In the genomic region with DNA sequence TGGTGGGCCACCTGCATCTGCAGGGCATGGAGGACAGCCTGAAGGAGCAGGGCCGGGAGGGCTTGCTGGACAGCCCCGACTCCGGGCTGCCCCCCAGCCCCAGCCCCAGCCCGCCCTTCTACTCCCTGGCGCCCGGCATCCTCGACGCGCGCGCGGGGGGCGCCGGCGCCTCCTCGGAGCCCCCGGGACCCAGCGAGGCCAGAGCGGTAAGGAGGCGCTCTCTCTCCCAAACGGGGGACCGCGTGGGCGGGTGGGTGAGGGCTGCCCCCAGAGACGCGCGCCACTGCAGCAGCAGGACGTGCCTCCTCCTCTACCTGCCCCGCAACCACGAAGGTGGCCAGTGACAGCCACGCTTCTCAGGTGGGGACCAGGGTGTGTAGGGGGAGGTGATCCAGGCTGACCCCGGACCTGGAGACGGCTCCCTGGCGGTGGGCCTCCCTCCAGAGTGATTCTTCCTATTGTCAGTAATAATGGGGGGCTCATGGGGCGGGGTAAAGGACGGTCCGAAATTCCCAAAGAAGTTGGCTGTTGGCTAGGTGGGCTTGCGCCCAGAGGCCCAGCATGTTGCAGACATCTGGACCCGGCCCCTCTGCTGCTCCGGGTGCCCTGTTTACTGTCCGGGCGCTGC, we compare ENCODE assay signal across 12 cellular contexts. TPM values are rescaled to one million over a fixed set of nuclear protein-coding genes. Genes with fewer than 3 reads are reported as not detected.
DNase-seq lines count a peak whose midpoint lies in the region; ATAC-seq, FAIRE-seq and TF ChIP-seq lines count a peak whose summit lies in the region.
"Had no signal": no experiment of that assay in that cellular context is flagged by ENCODE, and none has a peak within 500 bp of the region (broad histone marks: within the 10 kb centered on the region; RNA-seq: fewer than 3 reads in every experiment).

No MANE protein-coding gene starts in this region.

- H3K9me3 ChIP-seq in breast epithelium, result no peaks in the 10 kb centered on the region
- no peaks in the 10 kb centered on the region for H3K9me3 ChIP-seq in H1 (ENCODE audit: insufficient read depth in 2 of 2, low read depth in 1 of 2, low read length in 1 of 2)
- no peaks in the 10 kb centered on the region for H3K9me3 ChIP-seq in muscle layer of duodenum (ENCODE audit: control insufficient read depth in 1 of 2, low read length in 2 of 2)
- no peaks in the 10 kb centered on the region for H3K9me3 ChIP-seq in transverse colon

- no peak for TF ChIP-seq CTCF in breast epithelium (IDR thresholded peaks at IDR 0.05)
- no peak for TF ChIP-seq CTCF in MCF 10A (IDR thresholded peaks at IDR 0.05; ENCODE audit: unreplicated experiment)
- TF ChIP-seq CTCF in H1 (IDR thresholded peaks at IDR 0.05; ENCODE audit: control extremely low read depth in 1 of 3, insufficient read depth in 1 of 3, low read depth in 1 of 3, low read length in 3 of 3), result no peak
- TF ChIP-seq CTCF in transverse colon (IDR thresholded peaks at IDR 0.05), result no peak
- TF ChIP-seq CTCF in D721Med (IDR thresholded peaks at IDR 0.05; ENCODE audit: insufficient read depth, missing control alignments), result no peak

- H2BK20ac ChIP-seq in H1 (ENCODE audit: low read length), result no peak overlapping the region

- H2BK120ac ChIP-seq in H1 (replicated peaks; ENCODE audit: low read depth, low read length), result no peak overlapping the region

- peaks cover 0 to 7% of the 10 kb centered on the region in 2 donors for H3K27me3 ChIP-seq in breast epithelium
- peaks cover 3 to 36% (median 23%) of the 10 kb centered on the region in 4 experiments; a peak in 6 of 7 replicates for H3K27me3 ChIP-seq in H1 (replicated peaks in 1 of 4; ENCODE audit: control insufficient read depth in 3 of 4, extremely low read depth in 1 of 4, insufficient read depth in 3 of 4, low read length in 3 of 4)
- no peaks in the 10 kb centered on the region for H3K27me3 ChIP-seq in muscle layer of duodenum (ENCODE audit: low read depth, low read length)
- H3K27me3 ChIP-seq in transverse colon, result peaks cover 20% of the 10 kb centered on the region

- H3K36me3 ChIP-seq in breast epithelium (no peaks in the 10 kb centered on the region), H1 (ENCODE audit: control insufficient read depth in 2 of 4, insufficient read depth in 4 of 4, low read length in 3 of 4) (no peaks in the 10 kb centered on the region), muscle layer of duodenum (ENCODE audit: control insufficient read depth in 1 of 2, insufficient read depth in 2 of 2, low read length in 2 of 2) (no peaks in the 10 kb centered on the region), transverse colon (no peaks in the 10 kb centered on the region)

- FAIRE-seq in H1 (lab: Jason Lieb, UNC) (no peak), D721Med (lab: Jason Lieb, UNC) (no peak)

- H3K79me2 ChIP-seq in H1 (ENCODE audit: control insufficient read depth in 1 of 2, insufficient read depth in 2 of 2, low read length in 2 of 2), result no peaks in the 10 kb centered on the region

- H3K27ac ChIP-seq in breast epithelium (peak overlapping the region in 1 of 2 donors; percentile 39), H1 (ENCODE audit: low read depth, low read length) (no peak overlapping the region), muscle layer of duodenum (ENCODE audit: low read length) (peak overlapping the region; percentile 23), transverse colon (peak overlapping the region; percentile 77 to 87 (median 82))
- H3K27ac ChIP-seq: KMS-11 had no signal

- TF ChIP-seq RAD21 in H1 (IDR thresholded peaks at IDR 0.05 in 1 of 2, conservative IDR thresholded peaks at IDR 0.05 in 1 of 2; ENCODE audit: low read depth in 2 of 2, low read length in 2 of 2), result no peak

- no peak for ATAC-seq in HG02973 (IDR thresholded peaks at IDR 0.05; ENCODE audit: unreplicated experiment)

- H3K14ac ChIP-seq in H1 (ENCODE audit: insufficient read length), result no peak overlapping the region

- no peak overlapping the region for H2BK5ac ChIP-seq in H1 (ENCODE audit: low read depth, low read length)

- H3K4me2 ChIP-seq in H1 (ENCODE audit: insufficient read depth in 1 of 2, low read depth in 2 of 2, low read length in 2 of 2), result peak overlapping the region; percentile 78 to 97
- H3K4me2 ChIP-seq: KMS-11 had no signal

- H3K9me3 Mint-ChIP-seq in MCF 10A (ENCODE audit: unreplicated experiment), result no peaks in the 10 kb centered on the region
- no peaks in the 10 kb centered on the region for H3K9me3 Mint-ChIP-seq in activated CD4-positive, alpha-beta memory T cell treated with anti-CD3 and anti-CD28 coated beads, Interleukin-2, amount 10 ng/mL, durations not matched to agents 7 days and 5 days

- no peak overlapping the region for H2BK15ac ChIP-seq in H1 (ENCODE audit: low read length)

- no peaks in the 10 kb centered on the region for H3K36me3 Mint-ChIP-seq in MCF 10A (ENCODE audit: insufficient read depth, unreplicated experiment)
- H3K36me3 Mint-ChIP-seq in activated CD4-positive, alpha-beta memory T cell treated with anti-CD3 and anti-CD28 coated beads, Interleukin-2, amount 10 ng/mL, durations not matched to agents 7 days and 5 days (ENCODE audit: low read depth), result no peaks in the 10 kb centered on the region

- H3K4ac ChIP-seq in H1 (replicated peaks; ENCODE audit: insufficient read length, low read depth, low read length), result no peak overlapping the region

- TF ChIP-seq EP300 in H1 (IDR thresholded peaks at IDR 0.05; ENCODE audit: borderline replicate concordance in 1 of 2, low read depth in 2 of 2, low read length in 2 of 2) (no peak), transverse colon (IDR thresholded peaks at IDR 0.05; ENCODE audit: low read depth) (no peak)

- 20% methylated on average over 20 of the region's 42 CpGs; no CpG with 5 or more reads in 1 of the 2 experiments for WGBS in H1 (ENCODE audit: extremely low coverage in 1 of 2, insufficient coverage in 1 of 2, insufficient read length in 1 of 2, insufficient replicate concordance in 2 of 2, low coverage in 1 of 2, low lambda C conversion rate in 2 of 2, missing lambda C conversion rate in 1 of 2), 2 experiments
- 7 to 20% methylated on average over 1 to 13 of the region's 42 CpGs for WGBS in transverse colon (ENCODE audit: low coverage in 1 of 2), 2 donors

- H3K18ac ChIP-seq in H1 (ENCODE audit: extremely low read depth, low read length), result peak overlapping the region; percentile 60; the same call in 1 of the 2 replicates

- H3K27ac Mint-ChIP-seq in MCF 10A (ENCODE audit: low read depth, unreplicated experiment), result no peak overlapping the region
- H3K27ac Mint-ChIP-seq in activated CD4-positive, alpha-beta memory T cell treated with anti-CD3 and anti-CD28 coated beads, Interleukin-2, amount 10 ng/mL, durations not matched to agents 7 days and 5 days, result no peak overlapping the region

- H3K4me3 ChIP-seq in breast epithelium (peak overlapping the region; percentile 22 to 74 (median 64)), H1 (ENCODE audit: extremely low read depth in 1 of 4, insufficient read depth in 2 of 4, low read depth in 3 of 4, low read length in 4 of 4) (peak overlapping the region; percentile 42 to 60 (median 46)), muscle layer of duodenum (ENCODE audit: low read depth in 1 of 2, low read length in 2 of 2) (peak overlapping the region in 1 of 2 donors; percentile 58), transverse colon (peak overlapping the region; percentile 32 to 69 (median 49))

- no peak overlapping the region for H2AK5ac ChIP-seq in H1 (ENCODE audit: low read depth, low read length)

- H3K4me1 Mint-ChIP-seq in MCF 10A (ENCODE audit: insufficient read depth, unreplicated experiment), result no peaks in the 10 kb centered on the region
- H3K4me1 Mint-ChIP-seq in activated CD4-positive, alpha-beta memory T cell treated with anti-CD3 and anti-CD28 coated beads, Interleukin-2, amount 10 ng/mL, durations not matched to agents 7 days and 5 days, result no peaks in the 10 kb centered on the region

- H3K23me2 ChIP-seq in H1 (ENCODE audit: low read depth, low read length), result peaks cover 7% of the 10 kb centered on the region; the same call in 1 of the 2 replicates

- intact Hi-C loops in breast epithelium (cut with DNase I; ENCODE audit: low total_unique reads), result no loop called here
- intact Hi-C loops in MCF 10A (cut with micrococcal nuclease), result no loop called here
- intact Hi-C loops in transverse colon (cut with DNase I; ENCODE audit: low total_unique reads), result no loop called here

- H2BK12ac ChIP-seq in H1 (ENCODE audit: low read depth, low read length), result 0 out of 2 replicates have a peak overlapping the region, but pooled peaks have one; percentile 60

- peaks cover 0 to 2% of the 10 kb centered on the region in 2 experiments for H4K20me1 ChIP-seq in H1 (replicated peaks in 1 of 2; ENCODE audit: control insufficient read depth in 1 of 2, insufficient read depth in 2 of 2, low read length in 2 of 2)

- CTCF ChIA-PET in MCF 10A (lab: Yijun Ruan, JAX) (no interaction called here), H1 (lab: Charles Lee; ENCODE audit: partially characterized antibody) (no interaction called here)
- CTCF ChIA-PET in activated CD4-positive, alpha-beta memory T cell treated with anti-CD3 and anti-CD28 coated beads, Interleukin-2, amount 10 ng/mL, durations not matched to agents 7 days and 5 days (lab: Charles Lee), result no interaction called here

- in situ Hi-C loops in transverse colon (cut with MboI; ENCODE audit: low pct_ligation_motif_present in 1 of 4, low pct_unique_long_range_greater_than_20kb in 1 of 4, low sequenced_read_pairs in 3 of 4), result no loop called here

- H3K9ac ChIP-seq in H1 (replicated peaks in 1 of 4; ENCODE audit: extremely low read depth in 1 of 4, low read depth in 3 of 4, low read length in 3 of 4), result peak overlapping the region in 1 of 4 experiments; percentile 50; a peak in 2 of 7 replicates
- H3K9ac ChIP-seq: KMS-11 had no signal

- no peak overlapping the region for H4K5ac ChIP-seq in H1 (ENCODE audit: insufficient read length, low read depth, low read length)

- H3K79me1 ChIP-seq in H1 (ENCODE audit: low read depth, low read length), result 0 out of 2 replicates have a peak, but pooled peaks cover 2% of the 10 kb centered on the region

- peaks cover 0 to 6% of the 10 kb centered on the region in 2 donors for H3K4me1 ChIP-seq in breast epithelium
- H3K4me1 ChIP-seq in H1 (replicated peaks in 1 of 4; ENCODE audit: control insufficient read depth in 3 of 4, insufficient read depth in 4 of 4, low read length in 3 of 4), result peaks cover 3 to 23% (median 16%) of the 10 kb centered on the region in 4 experiments
- H3K4me1 ChIP-seq in muscle layer of duodenum (ENCODE audit: control insufficient read depth in 1 of 2, insufficient read depth in 2 of 2, low read length in 2 of 2), result peaks cover 0 to 23% of the 10 kb centered on the region in 2 donors
- peaks cover 4 to 38% (median 18%) of the 10 kb centered on the region in 4 donors for H3K4me1 ChIP-seq in transverse colon

- H2AFZ ChIP-seq in H1 (ENCODE audit: low read length), result no peak overlapping the region

- TF ChIP-seq POLR2A in breast epithelium (IDR thresholded peaks at IDR 0.05), result no peak
- TF ChIP-seq POLR2A in H1 (IDR thresholded peaks at IDR 0.05; ENCODE audit: control extremely low read depth in 1 of 2, low read depth in 2 of 2, low read length in 2 of 2), result no peak
- TF ChIP-seq POLR2A in transverse colon (IDR thresholded peaks at IDR 0.05), result no peak

- no peak for DNase-seq in breast epithelium (ENCODE audit: low spot score in 2 of 2)
- DNase-seq in MCF 10A (ENCODE audit: unreplicated experiment), result no peak
- DNase-seq in H1 (ENCODE audit: low read depth in 1 of 2, low spot score in 2 of 2), result peak in 1 of 2 experiments; percentile 68
- DNase-seq in transverse colon, result no peak
- no peak for DNase-seq in activated CD4-positive, alpha-beta memory T cell treated with anti-CD3 and anti-CD28 coated beads, Interleukin-2, amount 10 ng/mL, durations not matched to agents 7 days and 5 days
- no peak for DNase-seq in D721Med (ENCODE audit: insufficient read length, low spot score)
- DNase-seq: activated CD4-positive, alpha-beta T cell treated with anti-CD3 and anti-CD28 coated beads, Interleukin-2, amount 50 U/mL, for 1 hour; caudate nucleus had no signal

- H3K23ac ChIP-seq in H1 (ENCODE audit: insufficient read length), result no peak overlapping the region

- no peak overlapping the region for H3K4me3 Mint-ChIP-seq in MCF 10A (ENCODE audit: unreplicated experiment)
- H3K4me3 Mint-ChIP-seq in activated CD4-positive, alpha-beta memory T cell treated with anti-CD3 and anti-CD28 coated beads, Interleukin-2, amount 10 ng/mL, durations not matched to agents 7 days and 5 days, result no peak overlapping the region

- no TSS peak for BruUV-seq in MCF 10A (replicated peaks; lab: Mats Ljungman, UMichigan)

- H4K91ac ChIP-seq in H1 (replicated peaks; ENCODE audit: insufficient read length, low read length), result peak overlapping the region; percentile 40

- peaks cover 62% of the 10 kb centered on the region for H3K27me3 Mint-ChIP-seq in MCF 10A (ENCODE audit: insufficient read depth, unreplicated experiment)
- H3K27me3 Mint-ChIP-seq in activated CD4-positive, alpha-beta memory T cell treated with anti-CD3 and anti-CD28 coated beads, Interleukin-2, amount 10 ng/mL, durations not matched to agents 7 days and 5 days, result peaks cover 31% of the 10 kb centered on the region

- H4K8ac ChIP-seq in H1 (ENCODE audit: extremely low read depth, insufficient read depth, low read length), result no peak overlapping the region

- POLR2A ChIA-PET in MCF 10A (lab: Yijun Ruan, JAX), result no interaction called here
- POLR2A ChIA-PET in H1 (lab: Charles Lee; ENCODE audit: partially characterized antibody), result interaction anchor here (0.6 to 1.2 kb wide), 3 partner anchors 13 to 24 kb away, joined by 3 to 4 read pairs (median 3); no protein-coding TSS in a partner anchor
- POLR2A ChIA-PET in activated CD4-positive, alpha-beta memory T cell treated with anti-CD3 and anti-CD28 coated beads, Interleukin-2, amount 10 ng/mL, durations not matched to agents 7 days and 5 days (lab: Charles Lee), result no interaction called here

- H3K56ac ChIP-seq in H1 (replicated peaks; ENCODE audit: insufficient read length, low read depth, low read length), result no peak overlapping the region

RNA-seq across cellular contexts. Expression of gene RFLNA, which starts 0.7 kb away (rescaled TPM):
- total RNA-seq in breast epithelium, result 10 to 100 TPM in 1 of 3 donors, 1 to 10 TPM in 1, not detected in 1; 1.3 to 11.4 TPM
- not detected in 2 replicates for total RNA-seq in MCF 10A (2022)
- total RNA-seq in H1 (2021; fragmentation: NEBNext Ultra II Directional; extraction: Animal tissue kit (Norgen Biotek cat#: 25700)), result 6.4 and 8.1 TPM in 2 replicates
- 6.6 and 9.3 TPM in 2 replicates for polyA plus RNA-seq in H1 (2011; rRNA removed)
- polyA plus RNA-seq in H1 (2011; cell fraction: cytosol; rRNA removed), result 6.2 TPM
- polyA plus RNA-seq in H1 (2011; cell fraction: nucleus; rRNA removed), result 12.7 TPM
- 4.3 to 7.5 TPM (median 7.1 TPM) in 4 replicates for polyA plus RNA-seq in H1 (2012, experiment 1 of 2)
- 5.4 TPM for polyA plus RNA-seq in H1 (2012, experiment 2 of 2)
- polyA plus RNA-seq in H1 (2013, experiment 1 of 2), result 3.6 TPM
- 2.4 TPM for polyA plus RNA-seq in H1 (2013, experiment 2 of 2)
- 4.4 and 6.3 TPM in 2 replicates for polyA minus RNA-seq in H1 (2011; rRNA and poly(A)+ RNA removed)
- 5.9 TPM for polyA minus RNA-seq in H1 (2011; cell fraction: cytosol; rRNA and poly(A)+ RNA removed)
- polyA minus RNA-seq in H1 (2011; cell fraction: nucleus; rRNA and poly(A)+ RNA removed), result 8.8 TPM
- total RNA-seq in transverse colon, result 10 to 100 TPM; 19.1 to 53.8 (median 30.7) TPM
- not detected for total RNA-seq in activated CD4-positive, alpha-beta memory T cell treated with anti-CD3 and anti-CD28 coated beads, Interleukin-2, amount 10 ng/mL, durations not matched to agents 7 days and 5 days
- polyA plus RNA-seq: BJ had no signal
